Comparison of ENCODE assay signal across 1 cellular context in genomic region chr19:58361900-58362271, GRCh38.
TF ChIP-seq lines count a peak whose summit lies in the region.

No MANE protein-coding gene starts in this region.

TF ChIP-seq in K562, 482 proteins besides CTCF, POLR2A, EP300 and RAD21 (continues in another document):
- TF ChIP-seq ZKSCAN3 (CRISPR knock-in tag; IDR thresholded peaks at IDR 0.05) (no peak), TFAP4 (CRISPR knock-in tag; IDR thresholded peaks at IDR 0.05; ENCODE audit: borderline replicate concordance) (peak; percentile 82; the same call in 1 of the 2 replicates), CBFA2T3 (IDR thresholded peaks at IDR 0.05) (no peak), BRD4 (IDR thresholded peaks at IDR 0.05) (peak; percentile 86; the same call in 1 of the 2 replicates), MGA (IDR thresholded peaks at IDR 0.05) (peak; percentile 89), STAT5B (CRISPR knock-in tag; IDR thresholded peaks at IDR 0.05) (no peak), CREM (IDR thresholded peaks at IDR 0.05; ENCODE audit: low read depth) (peak; percentile 60), CBX2 (IDR thresholded peaks at IDR 0.05; ENCODE audit: insufficient read depth, low read length, poor library complexity, severe bottlenecking) (no peak), ZZZ3 (IDR thresholded peaks at IDR 0.05) (no peak), ZNF175 (CRISPR knock-in tag; IDR thresholded peaks at IDR 0.05; ENCODE audit: low read depth) (no peak), ELF1 (tag; IDR thresholded peaks at IDR 0.05) (no peak), GTF2F1 (IDR thresholded peaks at IDR 0.05; ENCODE audit: low read depth, low read length) (no peak), KLF16 (IDR thresholded peaks at IDR 0.05) (no peak), GATA2 (CRISPR knock-in tag; IDR thresholded peaks at IDR 0.05) (no peak), ZNF197 (CRISPR knock-in tag; IDR thresholded peaks at IDR 0.05; ENCODE audit: low read depth) (no peak), ARID3A (IDR thresholded peaks at IDR 0.05; ENCODE audit: borderline replicate concordance, low read depth, low read length) (no peak), BCLAF1 (IDR thresholded peaks at IDR 0.05; ENCODE audit: borderline replicate concordance in 1 of 2, control insufficient read depth in 1 of 2, low read depth in 2 of 2, low read length in 1 of 2) (no peak), AFF4 (CRISPR knock-in tag; IDR thresholded peaks at IDR 0.05) (peak; percentile 92; the same call in 1 of the 2 replicates), TEAD4 (IDR thresholded peaks at IDR 0.05; ENCODE audit: low read length) (peak; percentile 11; the same call in 1 of the 2 replicates), TEAD4 (CRISPR knock-in tag; IDR thresholded peaks at IDR 0.05; ENCODE audit: borderline replicate concordance) (no peak), E2F6 (IDR thresholded peaks at IDR 0.05; ENCODE audit: borderline replicate concordance in 1 of 2, extremely low read depth in 1 of 2, insufficient read depth in 1 of 2, insufficient read length in 1 of 2, low read depth in 1 of 2, low read length in 1 of 2, poor library complexity in 1 of 2, severe bottlenecking in 1 of 2) (peak; percentile 42 to 56), NR1H2 (CRISPR knock-in tag; IDR thresholded peaks at IDR 0.05) (no peak), NFIC (IDR thresholded peaks at IDR 0.05) (peak; percentile 84), EP400 (IDR thresholded peaks at IDR 0.05) (no peak), ZNF830 (CRISPR knock-in tag; IDR thresholded peaks at IDR 0.05) (no peak), MCM5 (IDR thresholded peaks at IDR 0.05; ENCODE audit: low read depth) (no peak), BRF1 (IDR thresholded peaks at IDR 0.05; ENCODE audit: borderline replicate concordance, extremely low read depth, insufficient read length) (no peak), SMARCB1 (IDR thresholded peaks at IDR 0.05; ENCODE audit: insufficient read length, low read depth) (no peak), NKRF (IDR thresholded peaks at IDR 0.05; ENCODE audit: borderline replicate concordance) (no peak), ZNF436 (CRISPR knock-in tag; IDR thresholded peaks at IDR 0.05) (no peak), CBX5 (IDR thresholded peaks at IDR 0.05; ENCODE audit: borderline replicate concordance, low read depth) (0 out of 2 replicates have a peak, but pooled peaks have one; percentile 7), NCOA2 (IDR thresholded peaks at IDR 0.05; ENCODE audit: partially characterized antibody in 2 of 2) (no peak), L3MBTL2 (IDR thresholded peaks at IDR 0.05) (peak; percentile 73), EGR1 (conservative IDR thresholded peaks at IDR 0.05) (peak; percentile 83), LARP7 (IDR thresholded peaks at IDR 0.05) (peak; percentile 66; the same call in 1 of the 2 replicates), ZSCAN29 (IDR thresholded peaks at IDR 0.05) (0 out of 2 replicates have a peak, but pooled peaks have one; percentile 63)
